Comparison of ENCODE assay signal across 7 cellular contexts in genomic region chr16:73056911-73057310, GRCh38. TPM values are rescaled to one million over a fixed set of nuclear protein-coding genes. Genes with fewer than 3 reads are reported as not detected.
DNase-seq lines count a peak whose midpoint lies in the region; ATAC-seq and TF ChIP-seq lines count a peak whose summit lies in the region.

No MANE protein-coding gene starts in this region.

- POLR2A ChIA-PET in HEK293T (lab: Yijun Ruan, JAX) = no interaction called here

- no peak for TF ChIP-seq CTCF in fibroblast of villous mesenchyme (IDR thresholded peaks at IDR 0.05; ENCODE audit: insufficient read depth, low read depth, low read length)

- no peaks in the 10 kb centered on the region for H3K36me3 ChIP-seq in SJSA1
- no peaks in the 10 kb centered on the region for H3K36me3 ChIP-seq in skeletal muscle tissue (ENCODE audit: control insufficient read depth in 3 of 3, insufficient read depth in 3 of 3, low read length in 3 of 3)

- H3K27me3 ChIP-seq in SJSA1 (replicated peaks) = no peaks in the 10 kb centered on the region
- H3K27me3 ChIP-seq in skeletal muscle tissue (ENCODE audit: control insufficient read depth in 3 of 3, insufficient read depth in 3 of 3, low read length in 3 of 3) = no peaks in the 10 kb centered on the region

- no peaks in the 10 kb centered on the region for H3K9me3 ChIP-seq in SJSA1 (replicated peaks)
- H3K9me3 ChIP-seq in skeletal muscle tissue (ENCODE audit: control insufficient read depth in 3 of 3, low read length in 3 of 3) = no peaks in the 10 kb centered on the region

- DNase-seq in HEK293T (ENCODE audit: extremely low spot score) = no peak
- no peak for DNase-seq in SJSA1 (ENCODE audit: low read depth in 1 of 2, low spot score in 2 of 2)
- DNase-seq in fibroblast of villous mesenchyme (ENCODE audit: low read depth) = peak; percentile 30
- no peak for DNase-seq in anterior cingulate cortex (lab: John Stamatoyannopoulos, UW)

- ATAC-seq in GM21526 (IDR thresholded peaks at IDR 0.05; ENCODE audit: low FRiP score, unreplicated experiment) = no peak
- no peak for ATAC-seq in HG02884 (IDR thresholded peaks at IDR 0.05; ENCODE audit: unreplicated experiment)

- H3K27ac ChIP-seq in SJSA1 (no peak overlapping the region), skeletal muscle tissue (ENCODE audit: low read depth, low read length) (peak overlapping the region; percentile 98)

- CTCF ChIA-PET in HEK293T (lab: Yijun Ruan, JAX) = interaction anchor here (0.6 to 0.7 kb wide), 2 partner anchors 13 to 126 kb away, joined by 3 to 4 read pairs; no protein-coding TSS in a partner anchor

- peak overlapping the region; percentile 78 for H3K4me3 ChIP-seq in SJSA1
- peak overlapping the region; percentile 66 for H3K4me3 ChIP-seq in fibroblast of villous mesenchyme (ENCODE audit: low read depth, low read length)
- peak overlapping the region; percentile 56 to 71 (median 71) for H3K4me3 ChIP-seq in skeletal muscle tissue (ENCODE audit: low read length in 3 of 3)

- H3K9ac ChIP-seq in skeletal muscle tissue (ENCODE audit: low read depth in 1 of 3, low read length in 3 of 3) = peak overlapping the region; percentile 79 to 91 (median 90)

- H3K4me1 ChIP-seq in SJSA1 (replicated peaks) (peaks cover 65% of the 10 kb centered on the region), skeletal muscle tissue (ENCODE audit: control insufficient read depth in 3 of 3, insufficient read depth in 3 of 3, low read length in 3 of 3) (peaks cover 19 to 43% (median 32%) of the 10 kb centered on the region in 3 donors)

TF ChIP-seq in HEK293T, 16 proteins besides CTCF, POLR2A, EP300 and RAD21:
- TF ChIP-seq HDGF (IDR thresholded peaks at IDR 0.05; ENCODE audit: borderline replicate concordance) (no peak), SP1 (IDR thresholded peaks at IDR 0.05) (no peak), NFRKB (IDR thresholded peaks at IDR 0.05) (no peak), LEF1 (IDR thresholded peaks at IDR 0.05; ENCODE audit: borderline replicate concordance) (peak; percentile 51; the same call in 1 of the 2 replicates), FOXM1 (IDR thresholded peaks at IDR 0.05; ENCODE audit: borderline replicate concordance) (no peak), L3MBTL2 (conservative IDR thresholded peaks at IDR 0.05) (no peak), FOXK2 (IDR thresholded peaks at IDR 0.05) (no peak), SUZ12 (IDR thresholded peaks at IDR 0.05) (no peak), CTBP1 (IDR thresholded peaks at IDR 0.05; ENCODE audit: borderline replicate concordance) (peak; percentile 42; the same call in 1 of the 2 replicates), ARNT (IDR thresholded peaks at IDR 0.05) (peak; percentile 97), TARDBP (IDR thresholded peaks at IDR 0.05) (no peak), PKNOX1 (IDR thresholded peaks at IDR 0.05) (peak; percentile 71), BHLHE40 (IDR thresholded peaks at IDR 0.05; ENCODE audit: borderline replicate concordance) (no peak), ELF4 (IDR thresholded peaks at IDR 0.05) (no peak), FOXA1 (IDR thresholded peaks at IDR 0.05) (no peak)

RNA-seq across cellular contexts. Expression of gene ZFHX3, which starts 9.0 kb away (rescaled TPM):
- total RNA-seq in SJSA1 (2014; rRNA removed; shearing (Covaris generic)) = 2.1 and 2.3 TPM in 2 replicates
- total RNA-seq in fibroblast of villous mesenchyme = 3.9 and 6.8 TPM in 2 replicates
- total RNA-seq in skeletal muscle tissue = 8.9 TPM
